In genomic region chr5:175214152-175214551, GRCh38 we compare ENCODE assay signal across 12 cellular contexts.
DNase-seq lines count a peak whose midpoint lies in the region; ATAC-seq and TF ChIP-seq lines count a peak whose summit lies in the region.
"Had no signal": no experiment of that assay in that cellular context is flagged by ENCODE, and none has a peak within 500 bp of the region (broad histone marks: within the 10 kb centered on the region; RNA-seq: fewer than 3 reads in every experiment).

No MANE protein-coding gene starts in this region.

- no peaks in the 10 kb centered on the region for H3F3A ChIP-seq in PC-3 (ENCODE audit: low read length, unreplicated experiment)

- BruUV-seq in PC-3 (replicated peaks; lab: Mats Ljungman, UMichigan), result no TSS peak

- H3K27ac ChIP-seq in PC-3 (ENCODE audit: low read length), result no peak overlapping the region
- H3K27ac ChIP-seq in dorsolateral prefrontal cortex, result no peak overlapping the region
- H3K27ac ChIP-seq: thyroid gland had no signal

- H3K36me3 ChIP-seq in PC-3 (ENCODE audit: low read depth, low read length), result no peaks in the 10 kb centered on the region
- H3K36me3 ChIP-seq: thyroid gland had no signal

- no peak overlapping the region for H3K4me2 ChIP-seq in PC-3 (ENCODE audit: low read length)

- DNase-seq in Daoy (ENCODE audit: low read depth) (peak; percentile 95), PC-3 (peak; percentile 74), dorsolateral prefrontal cortex (peak in 9 of 10 donors; percentile 13 to 79 (median 62)), non-pigmented ciliary epithelial cell (ENCODE audit: low read depth) (peak; percentile 47), NCI-H2171 (lab: John Stamatoyannopoulos, UW) (no peak), MV-4-11 (lab: John Stamatoyannopoulos, UW) (no peak), NCI-H1930 (lab: John Stamatoyannopoulos, UW) (no peak)
- no peak for DNase-seq in activated CD4-positive, alpha-beta T cell treated with anti-CD3 and anti-CD28 coated beads for 1 hour
- DNase-seq: activated CD8-positive, alpha-beta memory T cell treated with anti-CD3 and anti-CD28 coated beads, Interleukin-2, amount 10 ng/mL, durations not matched to agents 7 days and 5 days; NCI-H1436; T-helper 9 cell; thyroid gland had no signal

- no peaks in the 10 kb centered on the region for H3K9me2 ChIP-seq in PC-3 (replicated peaks; ENCODE audit: low read length)

- POLR2A ChIA-PET in PC-3 (lab: Charles Lee; ENCODE audit: unreplicated experiment), result no interaction called here

- H3K27me3 ChIP-seq in PC-3 (ENCODE audit: low read length), result 0 out of 2 replicates have a peak, but pooled peaks cover under 1% of the 10 kb centered on the region
- peaks cover 0 to 6% (median 0%) of the 10 kb centered on the region in 45 donors for H3K27me3 ChIP-seq in dorsolateral prefrontal cortex
- H3K27me3 ChIP-seq: thyroid gland had no signal

- intact Hi-C loops in PC-3 (cut with micrococcal nuclease) (no loop called here), dorsolateral prefrontal cortex (cut with DNase I) (no loop called here)

- H3K4me1 ChIP-seq in PC-3 (ENCODE audit: insufficient read depth, low read length), result peaks cover 13% of the 10 kb centered on the region
- H3K4me1 ChIP-seq: thyroid gland had no signal

- CTCF ChIA-PET in PC-3 (lab: Charles Lee), result no interaction called here

- ATAC-seq in PC-3, result no peak
- ATAC-seq: activated CD8-positive, alpha-beta memory T cell treated with anti-CD3 and anti-CD28 coated beads, Interleukin-2, amount 10 ng/mL, durations not matched to agents 7 days and 5 days had no signal

- H3K9ac ChIP-seq in PC-3 (ENCODE audit: low read length), result no peak overlapping the region

- TF ChIP-seq CTCF in PC-3 (conservative IDR thresholded peaks at IDR 0.05; ENCODE audit: low read depth, low read length) (no peak), dorsolateral prefrontal cortex (IDR thresholded peaks at IDR 0.05 in 54 of 56, conservative IDR thresholded peaks at IDR 0.05 in 2 of 56; ENCODE audit: low read depth in 1 of 56, partially characterized antibody in 56 of 56) (no peak)

- H3K9me3 ChIP-seq in PC-3 (ENCODE audit: low read length), result no peaks in the 10 kb centered on the region
- H3K9me3 ChIP-seq: thyroid gland had no signal

- H3K79me2 ChIP-seq in PC-3 (ENCODE audit: low read length), result no peaks in the 10 kb centered on the region

- no peaks in the 10 kb centered on the region for H4K20me1 ChIP-seq in PC-3 (ENCODE audit: low read length)

- H2AFZ ChIP-seq in PC-3 (ENCODE audit: low read length), result no peak overlapping the region

- H3K4me3 ChIP-seq in PC-3 (ENCODE audit: low read length) (no peak overlapping the region), dorsolateral prefrontal cortex (no peak overlapping the region)
- H3K4me3 ChIP-seq: thyroid gland had no signal

Comparison
In these comparisons a context has a peak if more than half of its experiments do, and no peak if none do; other contexts are left out.
1. DNase-seq: peak in Daoy (single experiment), PC-3 (single experiment), dorsolateral prefrontal cortex (9 of 10) and non-pigmented ciliary epithelial cell (single experiment); none in activated CD4-positive, alpha-beta T cell treated with anti-CD3 and anti-CD28 coated beads for 1 hour (single experiment), NCI-H2171 (single experiment), MV-4-11 (single experiment) and NCI-H1930 (0 of 2).